1 cellular context compared by ENCODE assay signal in genomic region chr6:139369568-139370046, GRCh38.
TF ChIP-seq lines count a peak whose summit lies in the region.

No MANE protein-coding gene starts in this region.

TF ChIP-seq in K562, 482 proteins besides CTCF, POLR2A, EP300 and RAD21 (continued from another document and continues in another):
- TF ChIP-seq ZNF395 (CRISPR knock-in tag; IDR thresholded peaks at IDR 0.05) (no peak), GABPB2 (CRISPR knock-in tag; conservative IDR thresholded peaks at IDR 0.05) (no peak), HSF4 (CRISPR knock-in tag; IDR thresholded peaks at IDR 0.05; ENCODE audit: borderline replicate concordance) (no peak), CEBPG (CRISPR knock-in tag; IDR thresholded peaks at IDR 0.05) (no peak), CEBPG (tag; conservative IDR thresholded peaks at IDR 0.05 in 1 of 2, IDR thresholded peaks at IDR 0.05 in 1 of 2) (peak in 1 of 2 experiments; percentile 28; a peak in 1 of 4 replicates), NR2C2 (CRISPR knock-in tag; IDR thresholded peaks at IDR 0.05) (no peak), NR2C2 (tag; IDR thresholded peaks at IDR 0.05) (no peak), ZNF324 (CRISPR knock-in tag; IDR thresholded peaks at IDR 0.05) (no peak), GATA2 (CRISPR knock-in tag; IDR thresholded peaks at IDR 0.05) (peak; percentile 65), XRCC4 (IDR thresholded peaks at IDR 0.05; ENCODE audit: extremely low read depth, insufficient read depth, insufficient read length) (no peak), FOXJ3 (CRISPR knock-in tag; IDR thresholded peaks at IDR 0.05) (no peak), CBFA2T3 (IDR thresholded peaks at IDR 0.05) (no peak; the same call in 1 of the 2 replicates), CBX3 (IDR thresholded peaks at IDR 0.05; ENCODE audit: borderline replicate concordance in 1 of 2, low read length in 2 of 2) (no peak), FOXM1 (IDR thresholded peaks at IDR 0.05; ENCODE audit: low read depth) (no peak; the same call in 1 of the 2 replicates), FOXM1 (CRISPR knock-in tag; IDR thresholded peaks at IDR 0.05; ENCODE audit: low read depth) (no peak), ARID2 (IDR thresholded peaks at IDR 0.05) (0 out of 2 replicates have a peak, but pooled peaks have one; percentile 13), TCF15 (CRISPR knock-in tag; IDR thresholded peaks at IDR 0.05) (no peak), YBX1 (IDR thresholded peaks at IDR 0.05) (no peak), DEAF1 (CRISPR knock-in tag; IDR thresholded peaks at IDR 0.05) (peak; percentile 89), MAFF (IDR thresholded peaks at IDR 0.05; ENCODE audit: low read length) (no peak), SP1 (CRISPR knock-in tag; IDR thresholded peaks at IDR 0.05) (0 out of 2 replicates have a peak, but pooled peaks have one; percentile 9), ZNF639 (CRISPR knock-in tag; conservative IDR thresholded peaks at IDR 0.05 in 1 of 2, IDR thresholded peaks at IDR 0.05 in 1 of 2) (no peak), PURB (CRISPR knock-in tag; IDR thresholded peaks at IDR 0.05; ENCODE audit: low read depth) (no peak), NR4A1 (CRISPR knock-in tag; IDR thresholded peaks at IDR 0.05) (no peak), NR4A1 (tag; IDR thresholded peaks at IDR 0.05) (no peak), MTA3 (IDR thresholded peaks at IDR 0.05; ENCODE audit: borderline replicate concordance) (no peak), ZNF512 (tag; IDR thresholded peaks at IDR 0.05) (no peak), ZC3H8 (IDR thresholded peaks at IDR 0.05) (0 out of 2 replicates have a peak, but pooled peaks have one; percentile 59), ARNT (IDR thresholded peaks at IDR 0.05) (no peak), PCBP2 (IDR thresholded peaks at IDR 0.05; ENCODE audit: low read depth, low read length, poor library complexity, severe bottlenecking) (no peak), CHD7 (IDR thresholded peaks at IDR 0.05; ENCODE audit: low read depth, low read length) (no peak), NFYB (IDR thresholded peaks at IDR 0.05; ENCODE audit: extremely low read depth, insufficient read length) (no peak), NCOA1 (IDR thresholded peaks at IDR 0.05; ENCODE audit: low read depth) (no peak), ELF1 (tag; IDR thresholded peaks at IDR 0.05) (no peak), CEBPB (tag; IDR thresholded peaks at IDR 0.05) (peak; percentile 52; the same call in 1 of the 2 replicates), MAZ (CRISPR knock-in tag; conservative IDR thresholded peaks at IDR 0.05 in 1 of 2, IDR thresholded peaks at IDR 0.05 in 1 of 2) (0 out of 4 replicates have a peak, but pooled peaks of 1 of the 2 experiments have one; percentile 46), E2F1 (CRISPR knock-in tag; IDR thresholded peaks at IDR 0.05) (no peak), SNRNP70 (optimal IDR thresholded peaks at IDR 0.05; ENCODE audit: low read depth, low read length) (no peak), PRDM10 (IDR thresholded peaks at IDR 0.05; ENCODE audit: partially characterized antibody) (no peak), HDAC2 (IDR thresholded peaks at IDR 0.05) (0 out of 2 replicates have a peak, but pooled peaks have one; percentile 17)
